In genomic region chr5:77635617-77636422, GRCh38 we compare ENCODE assay signal across 1 cellular context.
TF ChIP-seq lines count a peak whose summit lies in the region.

No MANE protein-coding gene starts in this region.

TF ChIP-seq in neural cell, 6 proteins besides CTCF, POLR2A, EP300 and RAD21:
- TF ChIP-seq EZH2 (IDR thresholded peaks at IDR 0.05; ENCODE audit: borderline replicate concordance, insufficient read depth, low read length, poor library complexity, severe bottlenecking) (no peak), POLR2AphosphoS5 (IDR thresholded peaks at IDR 0.05) (peak; percentile 8), REST (IDR thresholded peaks at IDR 0.05; ENCODE audit: borderline replicate concordance) (no peak)
